ENCODE assay signal across 23 cellular contexts in the genomic region with DNA sequence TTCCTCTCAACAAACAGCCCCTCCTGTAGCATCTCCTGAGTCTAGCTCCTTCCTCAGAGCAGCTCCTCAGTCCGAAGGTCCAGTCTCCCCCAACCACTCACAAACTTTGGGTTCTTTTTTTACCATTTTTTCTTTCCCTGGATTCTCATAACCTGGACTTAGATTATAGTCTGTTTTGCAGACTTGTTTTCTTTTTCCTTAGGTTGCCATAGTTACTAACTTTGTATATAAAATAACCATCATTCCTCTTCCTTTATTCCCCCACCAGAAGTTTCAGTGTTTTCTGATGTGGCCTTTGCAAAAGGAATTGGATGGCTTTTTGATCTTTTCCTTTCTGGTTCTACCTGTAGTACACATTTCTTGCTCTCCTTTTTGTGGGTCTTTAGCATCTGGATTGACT. TPM values are rescaled to one million over a fixed set of nuclear protein-coding genes. Genes with fewer than 3 reads are reported as not detected.
DNase-seq lines count a peak whose midpoint lies in the region; ATAC-seq and TF ChIP-seq lines count a peak whose summit lies in the region.
"Had no signal": no experiment of that assay in that cellular context is flagged by ENCODE, and none has a peak within 500 bp of the region (broad histone marks: within the 10 kb centered on the region; RNA-seq: fewer than 3 reads in every experiment).

No MANE protein-coding gene starts in this region.

- peak overlapping the region; percentile 42 for H3K27ac Mint-ChIP-seq in activated naive CD8-positive, alpha-beta T cell
- H3K27ac Mint-ChIP-seq in activated naive CD8-positive, alpha-beta T cell treated with anti-CD3 and anti-CD28 coated beads for 36 hours = no peak overlapping the region
- H3K27ac Mint-ChIP-seq in activated T-helper 17 cell treated with anti-CD3 and anti-CD28 coated beads, Interleukin-2, amount 50 U/mL, for 72 hours = peak overlapping the region; percentile 70
- H3K27ac Mint-ChIP-seq in stimulated activated memory B cell treated with anti-CD40 and anti-IgM and Interleukin-4, amounts not matched to agents 10 μg/mL and 1 μg/mL and 100 μg/mL, for 72 hours = peak overlapping the region; percentile 56
- H3K27ac Mint-ChIP-seq: activated B cell treated with CpG ODN at 0.5 μM for 24 hours; T-helper 1 cell treated with Interleukin-12 subunit alpha and Interleukin-12 subunit beta and Interleukin-4 antibody, amounts not matched to agents 30 μg/mL and 1 μg/mL, for 36 hours had no signal

- no peak for ATAC-seq in activated T-helper 17 cell treated with anti-CD3 and anti-CD28 coated beads, Interleukin-2, amount 50 U/mL, for 72 hours (replicated peaks)
- ATAC-seq in lower lobe of right lung (no peak), GM18517 (IDR thresholded peaks at IDR 0.05; ENCODE audit: unreplicated experiment) (no peak)
- no peak for ATAC-seq in stimulated activated memory B cell treated with anti-CD40 and anti-IgM and Interleukin-4, amounts not matched to agents 10 μg/mL and 1 μg/mL and 100 μg/mL, for 72 hours
- ATAC-seq: A549 had no signal

- peaks cover 80% of the 10 kb centered on the region for H3K4me1 ChIP-seq in lower lobe of right lung
- H3K4me1 ChIP-seq in tibial nerve = peaks cover 0 to 63% (median 12%) of the 10 kb centered on the region in 4 donors

- no peaks in the 10 kb centered on the region for H3K27me3 ChIP-seq in lower lobe of right lung (ENCODE audit: low read depth)
- no peaks in the 10 kb centered on the region for H3K27me3 ChIP-seq in tibial nerve
- H3K27me3 ChIP-seq: ovary had no signal

- intact Hi-C loops in lower lobe of right lung (cut with DNase I) = no loop called here

- H3K27me3 Mint-ChIP-seq in activated naive CD8-positive, alpha-beta T cell = no peaks in the 10 kb centered on the region
- no peaks in the 10 kb centered on the region for H3K27me3 Mint-ChIP-seq in activated naive CD8-positive, alpha-beta T cell treated with anti-CD3 and anti-CD28 coated beads for 36 hours
- no peaks in the 10 kb centered on the region for H3K27me3 Mint-ChIP-seq in activated T-helper 17 cell treated with anti-CD3 and anti-CD28 coated beads, Interleukin-2, amount 50 U/mL, for 72 hours
- no peaks in the 10 kb centered on the region for H3K27me3 Mint-ChIP-seq in stimulated activated memory B cell treated with anti-CD40 and anti-IgM and Interleukin-4, amounts not matched to agents 10 μg/mL and 1 μg/mL and 100 μg/mL, for 72 hours
- H3K27me3 Mint-ChIP-seq: activated B cell treated with CpG ODN at 0.5 μM for 24 hours; central memory CD8-positive, alpha-beta T cell had no signal

- peak overlapping the region; percentile 8 for H3K4me3 Mint-ChIP-seq in activated naive CD8-positive, alpha-beta T cell
- H3K4me3 Mint-ChIP-seq in activated naive CD8-positive, alpha-beta T cell treated with anti-CD3 and anti-CD28 coated beads for 36 hours = no peak overlapping the region
- peak overlapping the region; percentile 12 for H3K4me3 Mint-ChIP-seq in activated T-helper 17 cell treated with anti-CD3 and anti-CD28 coated beads, Interleukin-2, amount 50 U/mL, for 72 hours
- H3K4me3 Mint-ChIP-seq in stimulated activated memory B cell treated with anti-CD40 and anti-IgM and Interleukin-4, amounts not matched to agents 10 μg/mL and 1 μg/mL and 100 μg/mL, for 72 hours = peak overlapping the region; percentile 8
- H3K4me3 Mint-ChIP-seq: activated B cell treated with CpG ODN at 0.5 μM for 24 hours; central memory CD8-positive, alpha-beta T cell; T-helper 1 cell treated with Interleukin-12 subunit alpha and Interleukin-12 subunit beta and Interleukin-4 antibody, amounts not matched to agents 30 μg/mL and 1 μg/mL, for 36 hours had no signal

- TF ChIP-seq POLR2A in tibial nerve (IDR thresholded peaks at IDR 0.05) = no peak

- 31 to 53% methylated on average over 1 of the region's 1 CpG for WGBS in tibial nerve, 2 donors

- peaks cover 9% of the 10 kb centered on the region for H3K36me3 Mint-ChIP-seq in activated naive CD8-positive, alpha-beta T cell
- H3K36me3 Mint-ChIP-seq in activated naive CD8-positive, alpha-beta T cell treated with anti-CD3 and anti-CD28 coated beads for 36 hours = peaks cover 49% of the 10 kb centered on the region
- peaks cover 86% of the 10 kb centered on the region for H3K36me3 Mint-ChIP-seq in activated T-helper 17 cell treated with anti-CD3 and anti-CD28 coated beads, Interleukin-2, amount 50 U/mL, for 72 hours (ENCODE audit: low read depth)
- peaks cover 45% of the 10 kb centered on the region for H3K36me3 Mint-ChIP-seq in stimulated activated memory B cell treated with anti-CD40 and anti-IgM and Interleukin-4, amounts not matched to agents 10 μg/mL and 1 μg/mL and 100 μg/mL, for 72 hours

- peaks cover 89% of the 10 kb centered on the region for H3K4me1 Mint-ChIP-seq in activated naive CD8-positive, alpha-beta T cell (ENCODE audit: low read depth)
- peaks cover 77% of the 10 kb centered on the region for H3K4me1 Mint-ChIP-seq in activated naive CD8-positive, alpha-beta T cell treated with anti-CD3 and anti-CD28 coated beads for 36 hours
- peaks cover 65% of the 10 kb centered on the region for H3K4me1 Mint-ChIP-seq in activated T-helper 17 cell treated with anti-CD3 and anti-CD28 coated beads, Interleukin-2, amount 50 U/mL, for 72 hours
- H3K4me1 Mint-ChIP-seq in stimulated activated memory B cell treated with anti-CD40 and anti-IgM and Interleukin-4, amounts not matched to agents 10 μg/mL and 1 μg/mL and 100 μg/mL, for 72 hours = peaks cover 71% of the 10 kb centered on the region

- TF ChIP-seq EP300 in tibial nerve (IDR thresholded peaks at IDR 0.05) = no peak

- peak overlapping the region; percentile 20 for H3K27ac ChIP-seq in lower lobe of right lung
- H3K27ac ChIP-seq in tibial nerve = no peak overlapping the region
- H3K27ac ChIP-seq: A549, KMS-11, ovary had no signal

- no peak for DNase-seq in activated naive CD8-positive, alpha-beta T cell treated with anti-CD3 and anti-CD28 coated beads for 36 hours
- DNase-seq in lower lobe of right lung = no peak
- no peak for DNase-seq in middle frontal gyrus (ENCODE audit: extremely low spot score, low spot score)
- no peak for DNase-seq in tibial nerve (ENCODE audit: low spot score in 2 of 2)
- DNase-seq: activated B cell treated with CpG ODN at 0.5 μM for 24 hours; C1 segment of cervical spinal cord; DMS153; effector memory CD4-positive, alpha-beta T cell; NCI-H1092; NCI-H2081 treated with DMSO at 0.1 percent for 48 hours; NCI-H526 treated with DMSO at 0.1 percent for 48 hours; SHP77 treated with DMSO at 0.1 percent for 48 hours; small intestine; stimulated activated CD8-positive, alpha-beta memory T cell treated with anti-CD3 and anti-CD28 coated beads, Interleukin-4, amount 100 ng/mL, for 48 hours had no signal

- H3K4me3 ChIP-seq in lower lobe of right lung (no peak overlapping the region), tibial nerve (no peak overlapping the region)
- H3K4me3 ChIP-seq: A549, ovary had no signal

- TF ChIP-seq CTCF in lower lobe of right lung (IDR thresholded peaks at IDR 0.05) (no peak), tibial nerve (IDR thresholded peaks at IDR 0.05) (no peak)

- peaks cover 24% of the 10 kb centered on the region for H3K36me3 ChIP-seq in lower lobe of right lung
- H3K36me3 ChIP-seq in tibial nerve = peaks cover 0 to 23% (median 0%) of the 10 kb centered on the region in 3 donors
- H3K36me3 ChIP-seq: ovary had no signal

- H3K9me3 ChIP-seq in lower lobe of right lung (no peaks in the 10 kb centered on the region), tibial nerve (no peaks in the 10 kb centered on the region)
- H3K9me3 ChIP-seq: A549, ovary had no signal

- H3K9me3 Mint-ChIP-seq in activated naive CD8-positive, alpha-beta T cell (ENCODE audit: low read depth) = no peaks in the 10 kb centered on the region
- H3K9me3 Mint-ChIP-seq in activated naive CD8-positive, alpha-beta T cell treated with anti-CD3 and anti-CD28 coated beads for 36 hours = peaks cover 4% of the 10 kb centered on the region
- no peaks in the 10 kb centered on the region for H3K9me3 Mint-ChIP-seq in activated T-helper 17 cell treated with anti-CD3 and anti-CD28 coated beads, Interleukin-2, amount 50 U/mL, for 72 hours
- no peaks in the 10 kb centered on the region for H3K9me3 Mint-ChIP-seq in stimulated activated memory B cell treated with anti-CD40 and anti-IgM and Interleukin-4, amounts not matched to agents 10 μg/mL and 1 μg/mL and 100 μg/mL, for 72 hours
- H3K9me3 Mint-ChIP-seq: activated B cell treated with CpG ODN at 0.5 μM for 24 hours; central memory CD8-positive, alpha-beta T cell; T-helper 1 cell treated with Interleukin-12 subunit alpha and Interleukin-12 subunit beta and Interleukin-4 antibody, amounts not matched to agents 30 μg/mL and 1 μg/mL, for 36 hours had no signal

RNA-seq across cellular contexts. Expression of a gene that starts 12.9 kb away (rescaled TPM):
- 10 to 100 TPM; 19.1 to 19.9 TPM for total RNA-seq in activated naive CD8-positive, alpha-beta T cell treated with anti-CD3 and anti-CD28 coated beads for 36 hours
- 10 to 100 TPM; 23.1 to 25.9 TPM for total RNA-seq in activated T-helper 17 cell treated with anti-CD3 and anti-CD28 coated beads, Interleukin-2, amount 50 U/mL, for 72 hours
- total RNA-seq in lower lobe of right lung = 13.9 TPM
- total RNA-seq in tibial nerve = 10 to 100 TPM; 13.3 to 26.1 (median 20.5) TPM
